In the genomic region with DNA sequence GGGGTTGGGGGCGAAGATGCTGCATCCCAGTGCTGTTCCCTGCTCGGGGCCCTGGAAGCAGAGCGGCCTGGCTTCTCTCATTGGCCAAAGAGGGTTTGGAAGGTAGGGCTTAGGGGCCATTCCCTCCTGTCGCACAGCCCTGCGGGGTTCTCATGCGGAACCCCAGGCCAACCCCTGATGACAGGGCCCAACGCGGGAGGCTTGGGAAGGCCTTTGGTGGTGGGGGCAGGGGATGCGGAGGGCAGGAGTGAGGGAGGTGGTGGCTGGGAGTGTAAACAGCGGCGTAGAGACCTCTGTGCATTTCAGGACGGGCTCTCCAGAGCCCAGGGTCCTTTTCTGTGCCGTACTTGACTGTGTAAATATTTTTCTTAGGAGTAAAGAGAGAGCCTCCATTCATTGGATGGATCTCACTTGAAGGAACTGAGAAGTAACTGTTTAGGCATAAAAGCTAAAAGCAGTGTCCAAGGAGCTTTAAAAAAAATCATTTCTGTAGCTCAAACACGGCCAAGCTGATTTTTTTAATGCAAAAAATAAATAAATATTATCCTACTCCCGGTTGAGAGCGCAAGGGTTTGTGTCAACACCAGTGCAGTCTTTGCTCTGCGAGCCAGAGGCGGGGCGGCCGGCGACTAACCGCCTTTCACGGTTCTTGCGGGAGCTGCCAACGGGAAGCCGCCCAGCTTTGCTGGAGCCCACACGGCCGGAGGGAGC, we compare ENCODE assay signal across 1 cellular context.
TF ChIP-seq lines count a peak whose summit lies in the region.

No MANE protein-coding gene starts in this region.

TF ChIP-seq in HepG2, 621 proteins besides CTCF, POLR2A, EP300 and RAD21 (continued from another document and continues in another):
- TF ChIP-seq REST (IDR thresholded peaks at IDR 0.05; ENCODE audit: borderline replicate concordance in 1 of 2, low read depth in 1 of 2, low read length in 2 of 2) (no peak), HES4 (CRISPR knock-in tag; IDR thresholded peaks at IDR 0.05; ENCODE audit: borderline replicate concordance) (no peak), ZNF749 (CRISPR knock-in tag; IDR thresholded peaks at IDR 0.05; ENCODE audit: borderline replicate concordance) (no peak), MXI1 (IDR thresholded peaks at IDR 0.05; ENCODE audit: borderline replicate concordance, low read depth, low read length) (no peak), ZFP91 (CRISPR knock-in tag; IDR thresholded peaks at IDR 0.05; ENCODE audit: borderline replicate concordance) (no peak), ZNF564 (CRISPR knock-in tag; IDR thresholded peaks at IDR 0.05) (0 out of 2 replicates have a peak, but pooled peaks have one; percentile 8), HMGXB4 (CRISPR knock-in tag; IDR thresholded peaks at IDR 0.05; ENCODE audit: borderline replicate concordance in 1 of 2, low read depth in 1 of 2) (no peak; a peak in 1 of 4 replicates), JUND (CRISPR knock-in tag; IDR thresholded peaks at IDR 0.05) (no peak), HNF1B (CRISPR knock-in tag; IDR thresholded peaks at IDR 0.05) (no peak; the same call in 1 of the 2 replicates), PITX1 (CRISPR knock-in tag; IDR thresholded peaks at IDR 0.05) (peak; percentile 27), POLR2AphosphoS5 (IDR thresholded peaks at IDR 0.05; ENCODE audit: low read depth, low read length) (no peak), HNRNPL (IDR thresholded peaks at IDR 0.05; ENCODE audit: low read depth, low read length) (no peak), ZNF17 (CRISPR knock-in tag; IDR thresholded peaks at IDR 0.05) (no peak), SCMH1 (CRISPR knock-in tag; IDR thresholded peaks at IDR 0.05; ENCODE audit: borderline replicate concordance) (no peak), FOXM1 (CRISPR knock-in tag; IDR thresholded peaks at IDR 0.05) (no peak), ZFP41 (CRISPR knock-in tag; IDR thresholded peaks at IDR 0.05; ENCODE audit: borderline replicate concordance) (no peak), SMARCE1 (IDR thresholded peaks at IDR 0.05; ENCODE audit: borderline replicate concordance) (no peak), ZNF234 (CRISPR knock-in tag; conservative IDR thresholded peaks at IDR 0.05) (no peak; the same call in 1 of the 2 replicates), ZSCAN22 (CRISPR knock-in tag; IDR thresholded peaks at IDR 0.05) (no peak), ZNF20 (CRISPR knock-in tag; IDR thresholded peaks at IDR 0.05) (no peak), THRA (CRISPR knock-in tag; IDR thresholded peaks at IDR 0.05; ENCODE audit: borderline replicate concordance) (0 out of 2 replicates have a peak, but pooled peaks have one; percentile 17), ARHGAP35 (CRISPR knock-in tag; IDR thresholded peaks at IDR 0.05; ENCODE audit: borderline replicate concordance) (no peak), RFX1 (IDR thresholded peaks at IDR 0.05) (no peak), SAP130 (CRISPR knock-in tag; IDR thresholded peaks at IDR 0.05; ENCODE audit: low read depth) (peak; percentile 11; the same call in 1 of the 2 replicates), REPIN1 (CRISPR knock-in tag; IDR thresholded peaks at IDR 0.05; ENCODE audit: borderline replicate concordance, low read depth) (no peak; the same call in 1 of the 2 replicates), TFDP2 (CRISPR knock-in tag; IDR thresholded peaks at IDR 0.05) (peak; percentile 39; the same call in 1 of the 2 replicates), ZNF263 (CRISPR knock-in tag; IDR thresholded peaks at IDR 0.05) (0 out of 2 replicates have a peak, but pooled peaks have one; percentile 14), KDM6A (CRISPR knock-in tag; IDR thresholded peaks at IDR 0.05; ENCODE audit: low read depth) (peak; percentile 63), DNMT1 (CRISPR knock-in tag; IDR thresholded peaks at IDR 0.05) (no peak), HMG20B (CRISPR knock-in tag; conservative IDR thresholded peaks at IDR 0.05) (0 out of 2 replicates have a peak, but pooled peaks have one; percentile 29), ZZZ3 (CRISPR knock-in tag; IDR thresholded peaks at IDR 0.05; ENCODE audit: borderline replicate concordance) (no peak), ZNF446 (CRISPR knock-in tag; IDR thresholded peaks at IDR 0.05) (no peak)
- TF ChIP-seq, protein P1, sequence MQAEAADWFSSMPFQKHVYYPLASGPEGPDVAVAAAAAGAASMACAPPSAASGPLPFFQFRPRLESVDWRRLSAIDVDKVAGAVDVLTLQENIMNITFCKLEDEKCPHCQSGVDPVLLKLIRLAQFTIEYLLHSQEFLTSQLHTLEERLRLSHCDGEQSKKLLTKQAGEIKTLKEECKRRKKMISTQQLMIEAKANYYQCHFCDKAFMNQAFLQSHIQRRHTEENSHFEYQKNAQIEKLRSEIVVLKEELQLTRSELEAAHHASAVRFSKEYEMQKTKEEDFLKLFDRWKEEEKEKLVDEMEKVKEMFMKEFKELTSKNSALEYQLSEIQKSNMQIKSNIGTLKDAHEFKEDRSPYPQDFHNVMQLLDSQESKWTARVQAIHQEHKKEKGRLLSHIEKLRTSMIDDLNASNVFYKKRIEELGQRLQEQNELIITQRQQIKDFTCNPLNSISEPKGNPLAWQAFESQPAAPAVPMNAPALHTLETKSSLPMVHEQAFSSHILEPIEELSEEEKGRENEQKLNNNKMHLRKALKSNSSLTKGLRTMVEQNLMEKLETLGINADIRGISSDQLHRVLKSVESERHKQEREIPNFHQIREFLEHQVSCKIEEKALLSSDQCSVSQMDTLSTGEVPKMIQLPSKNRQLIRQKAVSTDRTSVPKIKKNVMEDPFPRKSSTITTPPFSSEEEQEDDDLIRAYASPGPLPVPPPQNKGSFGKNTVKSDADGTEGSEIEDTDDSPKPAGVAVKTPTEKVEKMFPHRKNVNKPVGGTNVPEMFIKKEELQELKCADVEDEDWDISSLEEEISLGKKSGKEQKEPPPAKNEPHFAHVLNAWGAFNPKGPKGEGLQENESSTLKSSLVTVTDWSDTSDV (CRISPR knock-in tag; IDR thresholded peaks at IDR 0.05): no peak
- TF ChIP-seq, protein P2, sequence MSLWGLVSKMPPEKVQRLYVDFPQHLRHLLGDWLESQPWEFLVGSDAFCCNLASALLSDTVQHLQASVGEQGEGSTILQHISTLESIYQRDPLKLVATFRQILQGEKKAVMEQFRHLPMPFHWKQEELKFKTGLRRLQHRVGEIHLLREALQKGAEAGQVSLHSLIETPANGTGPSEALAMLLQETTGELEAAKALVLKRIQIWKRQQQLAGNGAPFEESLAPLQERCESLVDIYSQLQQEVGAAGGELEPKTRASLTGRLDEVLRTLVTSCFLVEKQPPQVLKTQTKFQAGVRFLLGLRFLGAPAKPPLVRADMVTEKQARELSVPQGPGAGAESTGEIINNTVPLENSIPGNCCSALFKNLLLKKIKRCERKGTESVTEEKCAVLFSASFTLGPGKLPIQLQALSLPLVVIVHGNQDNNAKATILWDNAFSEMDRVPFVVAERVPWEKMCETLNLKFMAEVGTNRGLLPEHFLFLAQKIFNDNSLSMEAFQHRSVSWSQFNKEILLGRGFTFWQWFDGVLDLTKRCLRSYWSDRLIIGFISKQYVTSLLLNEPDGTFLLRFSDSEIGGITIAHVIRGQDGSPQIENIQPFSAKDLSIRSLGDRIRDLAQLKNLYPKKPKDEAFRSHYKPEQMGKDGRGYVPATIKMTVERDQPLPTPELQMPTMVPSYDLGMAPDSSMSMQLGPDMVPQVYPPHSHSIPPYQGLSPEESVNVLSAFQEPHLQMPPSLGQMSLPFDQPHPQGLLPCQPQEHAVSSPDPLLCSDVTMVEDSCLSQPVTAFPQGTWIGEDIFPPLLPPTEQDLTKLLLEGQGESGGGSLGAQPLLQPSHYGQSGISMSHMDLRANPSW (CRISPR knock-in tag; IDR thresholded peaks at IDR 0.05; ENCODE audit: borderline replicate concordance): no peak
- TF ChIP-seq, protein P3, sequence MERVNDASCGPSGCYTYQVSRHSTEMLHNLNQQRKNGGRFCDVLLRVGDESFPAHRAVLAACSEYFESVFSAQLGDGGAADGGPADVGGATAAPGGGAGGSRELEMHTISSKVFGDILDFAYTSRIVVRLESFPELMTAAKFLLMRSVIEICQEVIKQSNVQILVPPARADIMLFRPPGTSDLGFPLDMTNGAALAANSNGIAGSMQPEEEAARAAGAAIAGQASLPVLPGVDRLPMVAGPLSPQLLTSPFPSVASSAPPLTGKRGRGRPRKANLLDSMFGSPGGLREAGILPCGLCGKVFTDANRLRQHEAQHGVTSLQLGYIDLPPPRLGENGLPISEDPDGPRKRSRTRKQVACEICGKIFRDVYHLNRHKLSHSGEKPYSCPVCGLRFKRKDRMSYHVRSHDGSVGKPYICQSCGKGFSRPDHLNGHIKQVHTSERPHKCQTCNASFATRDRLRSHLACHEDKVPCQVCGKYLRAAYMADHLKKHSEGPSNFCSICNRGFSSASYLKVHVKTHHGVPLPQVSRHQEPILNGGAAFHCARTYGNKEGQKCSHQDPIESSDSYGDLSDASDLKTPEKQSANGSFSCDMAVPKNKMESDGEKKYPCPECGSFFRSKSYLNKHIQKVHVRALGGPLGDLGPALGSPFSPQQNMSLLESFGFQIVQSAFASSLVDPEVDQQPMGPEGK (CRISPR knock-in tag; IDR thresholded peaks at IDR 0.05): peak; percentile 87
